23 cellular contexts compared by ENCODE assay signal in genomic region chr1:110433213-110433612, GRCh38. TPM values are rescaled to one million over a fixed set of nuclear protein-coding genes. Genes with fewer than 3 reads are reported as not detected.
DNase-seq lines count a peak whose midpoint lies in the region; ATAC-seq and TF ChIP-seq lines count a peak whose summit lies in the region.
"Had no signal": no experiment of that assay in that cellular context is flagged by ENCODE, and none has a peak within 500 bp of the region (broad histone marks: within the 10 kb centered on the region; RNA-seq: fewer than 3 reads in every experiment).

No MANE protein-coding gene starts in this region.

- ATAC-seq in GM23338 (no peak), left lung (peak; percentile 16), HG03342 (IDR thresholded peaks at IDR 0.05; ENCODE audit: unreplicated experiment) (no peak)

- H3K4me1 Mint-ChIP-seq in GM23338 = peaks cover 25% of the 10 kb centered on the region
- peaks cover 5% of the 10 kb centered on the region for H3K4me1 Mint-ChIP-seq in glutamatergic neuron (ENCODE audit: low read depth, unreplicated experiment)

- H3K27me3 Mint-ChIP-seq in GM23338 (ENCODE audit: insufficient read depth, low read depth, poor library complexity) (peaks cover 12% of the 10 kb centered on the region), glutamatergic neuron (ENCODE audit: unreplicated experiment) (peaks cover 8% of the 10 kb centered on the region)

- H3K4me3 Mint-ChIP-seq in GM23338 (no peak overlapping the region), glutamatergic neuron (ENCODE audit: unreplicated experiment) (no peak overlapping the region)
- H3K4me3 Mint-ChIP-seq: CD4-positive, alpha-beta memory T cell had no signal

- no peaks in the 10 kb centered on the region for H3K36me3 ChIP-seq in GM23338 (ENCODE audit: insufficient read depth)
- no peaks in the 10 kb centered on the region for H3K36me3 ChIP-seq in PC-9 (ENCODE audit: low read depth)
- H3K36me3 ChIP-seq in left lung = no peaks in the 10 kb centered on the region
- no peaks in the 10 kb centered on the region for H3K36me3 ChIP-seq in subcutaneous abdominal adipose tissue (ENCODE audit: control insufficient read depth in 5 of 5, insufficient read depth in 5 of 5, low read length in 5 of 5)
- H3K36me3 ChIP-seq in SK-N-SH (replicated peaks in 1 of 2; ENCODE audit: control insufficient read depth in 1 of 2, insufficient read depth in 2 of 2, low read length in 1 of 2) = no peaks in the 10 kb centered on the region
- H3K36me3 ChIP-seq in MM.1S (replicated peaks; ENCODE audit: insufficient read depth, low read length) = no peaks in the 10 kb centered on the region
- H3K36me3 ChIP-seq: BLaER1 treated with 17β-estradiol and CSF1 and Interleukin-3, amounts not matched to agents 10 nM and 100 nM; SJSA1 had no signal

- TF ChIP-seq RAD21 in SK-N-SH (IDR thresholded peaks at IDR 0.05; ENCODE audit: low read length) = no peak

- WGBS in SK-N-SH (ENCODE audit: low lambda C conversion rate) = 89% methylated on average over 2 of the region's 2 CpGs

- CTCF ChIA-PET in PC-9 (lab: Charles Lee) (interaction anchor here (0.6 to 1.9 kb wide), 2 partner anchors 27 to 53 kb away, joined by 3 to 11 read pairs; no protein-coding TSS in a partner anchor), SK-N-SH (lab: Yijun Ruan, JAX) (interaction anchor here (0.7 to 3.0 kb wide), 7 partner anchors 8 to 226 kb away, joined by 3 to 16 read pairs (median 5); partner anchors contain the start of gene RBM15)

- H3K9me3 ChIP-seq in PC-9 (ENCODE audit: insufficient read depth, low read depth) (no peaks in the 10 kb centered on the region), left lung (no peaks in the 10 kb centered on the region), subcutaneous abdominal adipose tissue (ENCODE audit: control insufficient read depth in 5 of 5, low read length in 5 of 5) (no peaks in the 10 kb centered on the region), SK-N-SH (no peaks in the 10 kb centered on the region), MM.1S (replicated peaks; ENCODE audit: insufficient read depth, low read length) (no peaks in the 10 kb centered on the region)
- H3K9me3 ChIP-seq: BLaER1 treated with 17β-estradiol and CSF1 and Interleukin-3, amounts not matched to agents 10 nM and 100 nM; SJSA1 had no signal

- H4K20me1 ChIP-seq in GM23338 (replicated peaks; ENCODE audit: insufficient read depth) = no peaks in the 10 kb centered on the region
- no peaks in the 10 kb centered on the region for H4K20me1 ChIP-seq in PC-9 (ENCODE audit: insufficient read depth)
- H4K20me1 ChIP-seq in SK-N-SH (ENCODE audit: insufficient read depth) = no peaks in the 10 kb centered on the region
- H4K20me1 ChIP-seq in MM.1S (ENCODE audit: insufficient read depth, low read length) = no peaks in the 10 kb centered on the region
- H4K20me1 ChIP-seq: BLaER1 treated with 17β-estradiol and CSF1 and Interleukin-3, amounts not matched to agents 10 nM and 100 nM had no signal

- no peaks in the 10 kb centered on the region for H3K36me3 Mint-ChIP-seq in GM23338 (ENCODE audit: low read depth)
- H3K36me3 Mint-ChIP-seq in glutamatergic neuron (ENCODE audit: unreplicated experiment) = no peaks in the 10 kb centered on the region
- H3K36me3 Mint-ChIP-seq: CD4-positive, alpha-beta memory T cell had no signal

- H3K4me2 ChIP-seq in GM23338 (peak overlapping the region; percentile 55; the same call in 1 of the 2 replicates), PC-9 (peak overlapping the region; percentile 18), SK-N-SH (no peak overlapping the region), MM.1S (ENCODE audit: low read depth, low read length) (no peak overlapping the region)
- H3K4me2 ChIP-seq: KMS-11 had no signal

- H3F3A ChIP-seq in GM23338 (replicated peaks; ENCODE audit: low read depth) = no peaks in the 10 kb centered on the region
- H3F3A ChIP-seq in PC-9 (ENCODE audit: insufficient read depth, low read depth) = peaks cover 6% of the 10 kb centered on the region; the same call in 1 of the 2 replicates
- H3F3A ChIP-seq in SK-N-SH (replicated peaks; ENCODE audit: insufficient read depth) = no peaks in the 10 kb centered on the region
- H3F3A ChIP-seq in MM.1S (ENCODE audit: insufficient read depth, low read length) = no peaks in the 10 kb centered on the region

- DNase-seq in GM23338 (ENCODE audit: low spot score) = no peak
- no peak for DNase-seq in PC-9
- DNase-seq in left lung = no peak
- DNase-seq in SK-N-SH = no peak
- DNase-seq in MM.1S = no peak
- DNase-seq in glutamatergic neuron = no peak
- DNase-seq: CD4-positive, alpha-beta memory T cell; COR-L47; GOT3; NCI-H1048; NCI-H1694; NCI-H2029 treated with DMSO at 0.1 percent for 48 hours; NCI-H2227 treated with DMSO at 0.1 percent for 48 hours; NCI-H526 treated with DMSO at 0.1 percent for 48 hours had no signal

- H3K9me3 Mint-ChIP-seq in GM23338 = no peaks in the 10 kb centered on the region
- H3K9me3 Mint-ChIP-seq in glutamatergic neuron (ENCODE audit: unreplicated experiment) = no peaks in the 10 kb centered on the region
- H3K9me3 Mint-ChIP-seq: CD4-positive, alpha-beta memory T cell had no signal

- H3K27me3 ChIP-seq in GM23338 (ENCODE audit: insufficient read depth) (no peaks in the 10 kb centered on the region), PC-9 (ENCODE audit: insufficient read depth, low read depth) (peaks cover 15% of the 10 kb centered on the region), left lung (no peaks in the 10 kb centered on the region), subcutaneous abdominal adipose tissue (ENCODE audit: control insufficient read depth in 5 of 5, insufficient read depth in 4 of 5, low read length in 5 of 5) (no peaks in the 10 kb centered on the region), SK-N-SH (ENCODE audit: insufficient read depth) (peaks cover 41% of the 10 kb centered on the region), MM.1S (replicated peaks; ENCODE audit: insufficient read depth, low read length) (no peaks in the 10 kb centered on the region)
- H3K27me3 ChIP-seq: BLaER1 treated with 17β-estradiol and CSF1 and Interleukin-3, amounts not matched to agents 10 nM and 100 nM had no signal

- intact Hi-C loops in PC-9 (cut with micrococcal nuclease; ENCODE audit: unreplicated experiment) (no loop called here), left lung (cut with DNase I) (no loop called here)

- no TSS peak for BruUV-seq in PC-9 (replicated peaks; lab: Mats Ljungman, UMichigan)

- H3K79me2 ChIP-seq in GM23338 (replicated peaks; ENCODE audit: insufficient read depth) (no peaks in the 10 kb centered on the region), PC-9 (ENCODE audit: low read depth) (no peaks in the 10 kb centered on the region), SK-N-SH (ENCODE audit: insufficient read depth) (no peaks in the 10 kb centered on the region), MM.1S (ENCODE audit: low read length) (no peaks in the 10 kb centered on the region)

- H3K9me2 ChIP-seq in GM23338 (ENCODE audit: insufficient read depth) (no peaks in the 10 kb centered on the region), PC-9 (ENCODE audit: insufficient read depth) (no peaks in the 10 kb centered on the region), SK-N-SH (no peaks in the 10 kb centered on the region), MM.1S (replicated peaks; ENCODE audit: insufficient read depth, low read length) (no peaks in the 10 kb centered on the region)

- H3K27ac Mint-ChIP-seq in GM23338 (no peak overlapping the region), glutamatergic neuron (ENCODE audit: unreplicated experiment) (no peak overlapping the region)
- H3K27ac Mint-ChIP-seq: CD4-positive, alpha-beta memory T cell had no signal

- no peak for TF ChIP-seq EP300 in SK-N-SH (IDR thresholded peaks at IDR 0.05; ENCODE audit: borderline replicate concordance in 1 of 2, low read depth in 1 of 2, low read length in 1 of 2)

- TF ChIP-seq CTCF in GM23338 (conservative IDR thresholded peaks at IDR 0.05; ENCODE audit: low read depth in 2 of 2) (no peak), PC-9 (conservative IDR thresholded peaks at IDR 0.05) (no peak), left lung (IDR thresholded peaks at IDR 0.05) (no peak), SK-N-SH (IDR thresholded peaks at IDR 0.05) (no peak), MM.1S (IDR thresholded peaks at IDR 0.05; ENCODE audit: low read length) (no peak), glutamatergic neuron (IDR thresholded peaks at IDR 0.05; ENCODE audit: partially characterized antibody, unreplicated experiment) (no peak)

- H3K9ac ChIP-seq in subcutaneous abdominal adipose tissue (ENCODE audit: low read length in 5 of 5) = no peak overlapping the region
- H3K9ac ChIP-seq in SK-N-SH = no peak overlapping the region
- H3K9ac ChIP-seq in MM.1S (ENCODE audit: low read length) = no peak overlapping the region
- H3K9ac ChIP-seq: BLaER1 treated with 17β-estradiol and CSF1 and Interleukin-3, amounts not matched to agents 10 nM and 100 nM; KMS-11 had no signal

- POLR2A ChIA-PET in PC-9 (lab: Charles Lee; ENCODE audit: unreplicated experiment) (no interaction called here), SK-N-SH (lab: Yijun Ruan, JAX) (no interaction called here)

- H3K4me3 ChIP-seq in GM23338 = no peak overlapping the region
- no peak overlapping the region for H3K4me3 ChIP-seq in PC-9
- H3K4me3 ChIP-seq in left lung = no peak overlapping the region
- H3K4me3 ChIP-seq in subcutaneous abdominal adipose tissue (ENCODE audit: low read depth in 1 of 5, low read length in 5 of 5) = no peak overlapping the region
- H3K4me3 ChIP-seq in SK-N-SH (ENCODE audit: low read depth in 2 of 2, low read length in 1 of 2) = no peak overlapping the region
- no peak overlapping the region for H3K4me3 ChIP-seq in MM.1S (ENCODE audit: low read length)
- H3K4me3 ChIP-seq: BLaER1 treated with 17β-estradiol and CSF1 and Interleukin-3, amounts not matched to agents 10 nM and 100 nM; SJSA1 had no signal

- H2AFZ ChIP-seq in GM23338 (peak overlapping the region; percentile 93; the same call in 1 of the 2 replicates), PC-9 (no peak overlapping the region), SK-N-SH (ENCODE audit: low read depth) (no peak overlapping the region), MM.1S (ENCODE audit: low read length) (no peak overlapping the region)

- H3K4me1 ChIP-seq in GM23338 (ENCODE audit: insufficient read depth) (peaks cover 14% of the 10 kb centered on the region), PC-9 (replicated peaks; ENCODE audit: insufficient read depth) (peaks cover 17% of the 10 kb centered on the region), left lung (peaks cover 10% of the 10 kb centered on the region in 2 donors), subcutaneous abdominal adipose tissue (ENCODE audit: control insufficient read depth in 5 of 5, insufficient read depth in 5 of 5, low read length in 5 of 5) (peaks cover 3 to 27% (median 21%) of the 10 kb centered on the region in 5 donors), SK-N-SH (ENCODE audit: control insufficient read depth in 1 of 2, insufficient read depth in 2 of 2, low read depth in 1 of 2, low read length in 1 of 2) (no peaks in the 10 kb centered on the region; a peak in 1 of 4 replicates), MM.1S (ENCODE audit: low read length) (no peaks in the 10 kb centered on the region)
- H3K4me1 ChIP-seq: SJSA1 had no signal

- H3K27ac ChIP-seq in GM23338 (ENCODE audit: low read depth) (no peak overlapping the region), PC-9 (no peak overlapping the region), left lung (peak overlapping the region in 1 of 2 donors; percentile 53), subcutaneous abdominal adipose tissue (ENCODE audit: low read depth, low read length) (peak overlapping the region; percentile 81), SK-N-SH (ENCODE audit: low read depth in 2 of 2, low read length in 1 of 2) (no peak overlapping the region), MM.1S (ENCODE audit: low read length) (no peak overlapping the region)
- H3K27ac ChIP-seq: BLaER1 treated with 17β-estradiol and CSF1 and Interleukin-3, amounts not matched to agents 10 nM and 100 nM; KMS-11; SJSA1 had no signal

RNA-seq across cellular contexts. Expression of gene PROK1, which starts 17.7 kb away (rescaled TPM):
- total RNA-seq in GM23338 (2014; rRNA removed; shearing (Covaris generic)) = not detected in 2 replicates
- polyA plus RNA-seq in GM23338 (2016; fragmentation: Nextera tagmentation; extraction: Ambion mirVana) (not detected in 2 replicates), SK-N-SH (2012; rRNA removed) (not detected in 2 replicates)
- total RNA-seq in PC-9 (2021) (not detected in 2 replicates), left lung (not detected), glutamatergic neuron (ENCODE audit: unreplicated experiment) (not detected)
- polyA plus RNA-seq in SK-N-SH (2012; cell fraction: cytosol; rRNA removed) = 0.01 TPM in 1 of 2 replicates, not detected in the other
- polyA plus RNA-seq in SK-N-SH (2012; cell fraction: nucleus; rRNA removed) = 0.04 TPM in 1 of 2 replicates, not detected in the other
- total RNA-seq: CD4-positive, alpha-beta memory T cell; Daoy; G401; NCI-H460; Right ventricle myocardium superior; SJSA1 had no signal
- polyA plus RNA-seq: CD4-positive, alpha-beta memory T cell had no signal

RNA-seq across cellular contexts. Expression of gene LAMTOR5, which starts 25.7 kb away (rescaled TPM):
- total RNA-seq in GM23338 (2014; rRNA removed; shearing (Covaris generic)) = 41.0 and 52.6 TPM in 2 replicates
- polyA plus RNA-seq in GM23338 (2016; fragmentation: Nextera tagmentation; extraction: Ambion mirVana) (246 and 263 TPM in 2 replicates), SK-N-SH (2012; rRNA removed) (442 and 636 TPM in 2 replicates)
- total RNA-seq in PC-9 (2021) (140 and 160 TPM in 2 replicates), left lung (100 to 1,000 TPM; 134 to 145 TPM), glutamatergic neuron (ENCODE audit: unreplicated experiment) (135 TPM)
- 477 and 520 TPM in 2 replicates for polyA plus RNA-seq in SK-N-SH (2012; cell fraction: cytosol; rRNA removed)
- 159 and 164 TPM in 2 replicates for polyA plus RNA-seq in SK-N-SH (2012; cell fraction: nucleus; rRNA removed)

RNA-seq across cellular contexts. Expression of gene SLC16A4, which starts 42.4 kb away (rescaled TPM):
- total RNA-seq in GM23338 (2014; rRNA removed; shearing (Covaris generic)) = 0.50 and 0.94 TPM in 2 replicates
- polyA plus RNA-seq in GM23338 (2016; fragmentation: Nextera tagmentation; extraction: Ambion mirVana) (1.5 and 1.6 TPM in 2 replicates), SK-N-SH (2012; rRNA removed) (3.0 and 5.2 TPM in 2 replicates)
- total RNA-seq in PC-9 (2021) (24.6 and 32.7 TPM in 2 replicates), left lung (10 to 100 TPM; 12.0 to 40.5 TPM), glutamatergic neuron (ENCODE audit: unreplicated experiment) (4.4 TPM)
- 5.5 and 5.8 TPM in 2 replicates for polyA plus RNA-seq in SK-N-SH (2012; cell fraction: cytosol; rRNA removed)
- polyA plus RNA-seq in SK-N-SH (2012; cell fraction: nucleus; rRNA removed) = 1.4 and 3.2 TPM in 2 replicates

Comparison
In these comparisons a context has a peak if more than half of its experiments do, and no peak if none do; other contexts are left out.
1. H3K4me2 ChIP-seq: peak in GM23338 (single experiment) and PC-9 (single experiment); none in SK-N-SH (single experiment) and MM.1S (single experiment).